Comparison of ENCODE assay signal across 8 cellular contexts in the genomic region with DNA sequence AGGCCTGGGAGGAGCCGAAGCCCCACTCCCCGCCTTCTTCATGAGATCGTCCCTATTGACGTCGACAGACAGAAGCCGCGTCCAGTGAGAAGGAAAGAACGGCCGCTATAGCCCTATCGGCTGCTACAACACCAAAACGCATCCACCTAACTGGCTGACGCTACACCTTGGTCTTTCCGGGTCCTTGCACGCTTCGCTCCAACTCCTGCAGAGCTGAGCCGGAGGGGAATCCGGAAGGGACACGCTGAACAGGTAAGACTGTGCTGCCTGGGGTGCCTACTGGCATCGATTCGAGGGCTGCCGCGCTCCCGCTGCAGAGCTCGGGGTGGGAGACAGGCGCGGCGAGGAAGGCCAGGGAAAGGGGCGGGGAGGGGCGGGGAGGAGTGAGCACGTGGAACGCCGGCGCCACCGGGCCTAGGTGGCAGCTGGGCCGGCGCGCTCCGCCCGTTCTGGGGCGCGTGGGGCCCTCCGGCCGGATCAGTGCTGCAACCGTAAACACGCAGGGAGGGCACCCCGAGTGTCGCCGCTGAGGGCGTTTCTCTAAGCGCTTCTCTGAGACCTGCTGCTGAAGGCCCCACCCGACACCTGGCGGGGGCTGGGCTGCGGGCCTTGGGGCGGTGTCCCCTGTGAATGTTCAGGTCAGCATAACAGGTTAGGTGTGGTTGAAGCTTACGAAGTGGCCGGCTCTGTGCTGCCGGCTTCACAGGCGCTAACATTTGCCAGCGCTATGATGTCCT. TPM values are rescaled to one million over a fixed set of nuclear protein-coding genes. Genes with fewer than 3 reads are reported as not detected.
DNase-seq lines count a peak whose midpoint lies in the region; ATAC-seq, FAIRE-seq and TF ChIP-seq lines count a peak whose summit lies in the region.

A gene with protein sequence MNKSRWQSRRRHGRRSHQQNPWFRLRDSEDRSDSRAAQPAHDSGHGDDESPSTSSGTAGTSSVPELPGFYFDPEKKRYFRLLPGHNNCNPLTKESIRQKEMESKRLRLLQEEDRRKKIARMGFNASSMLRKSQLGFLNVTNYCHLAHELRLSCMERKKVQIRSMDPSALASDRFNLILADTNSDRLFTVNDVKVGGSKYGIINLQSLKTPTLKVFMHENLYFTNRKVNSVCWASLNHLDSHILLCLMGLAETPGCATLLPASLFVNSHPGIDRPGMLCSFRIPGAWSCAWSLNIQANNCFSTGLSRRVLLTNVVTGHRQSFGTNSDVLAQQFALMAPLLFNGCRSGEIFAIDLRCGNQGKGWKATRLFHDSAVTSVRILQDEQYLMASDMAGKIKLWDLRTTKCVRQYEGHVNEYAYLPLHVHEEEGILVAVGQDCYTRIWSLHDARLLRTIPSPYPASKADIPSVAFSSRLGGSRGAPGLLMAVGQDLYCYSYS (plus strand): TSS at position 173 of the 737 bp plus-strand sequence. CDS start 11,515 bp downstream, outside the sequence.

- peak within 1 kb of the TSS; percentile 72 for H3K27ac ChIP-seq in astrocyte (ENCODE audit: low read depth, low read length)
- H3K27ac ChIP-seq in right cardiac atrium (ENCODE audit: low read length) = peak within 1 kb of the TSS; percentile 57
- peak within 1 kb of the TSS; percentile 49 for H3K27ac ChIP-seq in vagina

- no peak for TF ChIP-seq POLR2A in vagina (IDR thresholded peaks at IDR 0.05)

- H2AFZ ChIP-seq in astrocyte (ENCODE audit: low read depth, low read length) = peak within 1 kb of the TSS; percentile 99

- intact Hi-C loops in right cardiac atrium (cut with DNase I) (no loop called here), vagina (cut with DNase I) (no loop called here)

- under 1% methylated on average over 59 of the region's 59 CpGs for WGBS in right cardiac atrium

- peak within 1 kb of the TSS; percentile 95 for H3K27ac Mint-ChIP-seq in T-helper 2 cell treated with Interferon-gamma antibody and Interleukin-4, amounts not matched to agents 5 μg/mL and 100 μg/mL, for 36 hours
- peak within 1 kb of the TSS; percentile 78 for H3K27ac Mint-ChIP-seq in astrocyte (ENCODE audit: unreplicated experiment)

- peak; percentile 98 for DNase-seq in GM18507 (ENCODE audit: extremely low spot score, insufficient read length, low read depth)
- peak; percentile 89 for DNase-seq in NCI-H2029 (lab: John Stamatoyannopoulos, UW)
- peak; percentile 93 for DNase-seq in T-helper 2 cell treated with Interferon-gamma antibody and Interleukin-4, amounts not matched to agents 5 μg/mL and 100 μg/mL, for 36 hours (ENCODE audit: low spot score)
- peak; percentile 98 for DNase-seq in astrocyte (ENCODE audit: low read depth)
- DNase-seq in right cardiac atrium = peak; percentile 97 to 99 (median 98)
- DNase-seq in pulmonary artery endothelial cell (ENCODE audit: low read depth, low spot score) = peak; percentile 94
- peak; percentile 98 to 99 for DNase-seq in vagina (ENCODE audit: extremely low spot score in 2 of 2)

- peaks cover 2% of the 10 kb centered on the region for H3K36me3 Mint-ChIP-seq in T-helper 2 cell treated with Interferon-gamma antibody and Interleukin-4, amounts not matched to agents 5 μg/mL and 100 μg/mL, for 36 hours (ENCODE audit: low read depth)
- H3K36me3 Mint-ChIP-seq in astrocyte (ENCODE audit: low read depth, unreplicated experiment) = no peaks in the 10 kb centered on the region

- H3K4me3 Mint-ChIP-seq in T-helper 2 cell treated with Interferon-gamma antibody and Interleukin-4, amounts not matched to agents 5 μg/mL and 100 μg/mL, for 36 hours = peak within 1 kb of the TSS; percentile 96
- H3K4me3 Mint-ChIP-seq in astrocyte (ENCODE audit: unreplicated experiment) = peak within 1 kb of the TSS; percentile 97

- H3K9ac ChIP-seq in astrocyte (ENCODE audit: low read length) = peak within 1 kb of the TSS; percentile 82

- FAIRE-seq in GM18507 (lab: Jason Lieb, UNC) (peak; percentile 98), astrocyte (lab: Jason Lieb, UNC) (peak; percentile 23)

- TF ChIP-seq CTCF in astrocyte (IDR thresholded peaks at IDR 0.05; ENCODE audit: insufficient read depth, low read depth, low read length) (no peak), vagina (IDR thresholded peaks at IDR 0.05) (no peak)

- H3K4me1 ChIP-seq in astrocyte (ENCODE audit: insufficient read depth, low read length) (peaks cover 11% of the 10 kb centered on the region), right cardiac atrium (ENCODE audit: control insufficient read depth, insufficient read depth, low read length) (no peaks in the 10 kb centered on the region), vagina (peaks cover 22% of the 10 kb centered on the region)

- H3K4me2 ChIP-seq in astrocyte (ENCODE audit: low read length) = peak within 1 kb of the TSS; percentile 96

- ATAC-seq in HG02981 (IDR thresholded peaks at IDR 0.05; ENCODE audit: unreplicated experiment) (peak; percentile 98), right cardiac atrium (peak; percentile 99)

- H3K27me3 ChIP-seq in astrocyte (ENCODE audit: insufficient read depth, low read length) (no peaks in the 10 kb centered on the region), right cardiac atrium (ENCODE audit: control insufficient read depth, insufficient read depth) (no peaks in the 10 kb centered on the region), vagina (no peaks in the 10 kb centered on the region)

- H3K9me3 ChIP-seq in astrocyte (ENCODE audit: insufficient read depth, low read depth, low read length) (no peaks in the 10 kb centered on the region), right cardiac atrium (ENCODE audit: control insufficient read depth, low read length) (no peaks in the 10 kb centered on the region), vagina (no peaks in the 10 kb centered on the region)

- H3K4me3 ChIP-seq in astrocyte (ENCODE audit: insufficient read depth, low read depth, low read length) (peak within 1 kb of the TSS; percentile 78), right cardiac atrium (ENCODE audit: low read length) (peak within 1 kb of the TSS; percentile 65), vagina (peak within 1 kb of the TSS; percentile 82 to 89)

- peaks cover 3% of the 10 kb centered on the region for H4K20me1 ChIP-seq in astrocyte (ENCODE audit: insufficient read depth, low read length)

- H3K36me3 ChIP-seq in astrocyte (ENCODE audit: insufficient read depth, low read length) (no peaks in the 10 kb centered on the region), vagina (no peaks in the 10 kb centered on the region)

- H3K4me1 Mint-ChIP-seq in T-helper 2 cell treated with Interferon-gamma antibody and Interleukin-4, amounts not matched to agents 5 μg/mL and 100 μg/mL, for 36 hours (ENCODE audit: low read depth) = peaks cover 5% of the 10 kb centered on the region
- H3K4me1 Mint-ChIP-seq in astrocyte (ENCODE audit: low read depth, unreplicated experiment) = no peaks in the 10 kb centered on the region

- peaks cover 42% of the 10 kb centered on the region for H3K79me2 ChIP-seq in astrocyte (ENCODE audit: insufficient read depth, low read length)

- H3K27me3 Mint-ChIP-seq in T-helper 2 cell treated with Interferon-gamma antibody and Interleukin-4, amounts not matched to agents 5 μg/mL and 100 μg/mL, for 36 hours (ENCODE audit: low read depth) = peaks cover 15% of the 10 kb centered on the region
- H3K27me3 Mint-ChIP-seq in astrocyte (ENCODE audit: low read depth, unreplicated experiment) = no peaks in the 10 kb centered on the region

- no peaks in the 10 kb centered on the region for H3K9me3 Mint-ChIP-seq in T-helper 2 cell treated with Interferon-gamma antibody and Interleukin-4, amounts not matched to agents 5 μg/mL and 100 μg/mL, for 36 hours
- no peaks in the 10 kb centered on the region for H3K9me3 Mint-ChIP-seq in astrocyte (ENCODE audit: unreplicated experiment)

RNA-seq across cellular contexts. Expression of the gene that starts here (rescaled TPM):
- total RNA-seq in astrocyte (33.5 and 34.3 TPM in 2 replicates), right cardiac atrium (1 to 10 TPM; 6.7 to 7.4 (median 7.0) TPM), pulmonary artery endothelial cell (10.4 and 12.8 TPM in 2 replicates), vagina (14.2 TPM)
- 2.9 TPM for polyA plus RNA-seq in right cardiac atrium

Comparison
In these comparisons a context has a peak if more than half of its experiments do, and no peak if none do; other contexts are left out.
1. Peak in every context shown above with its lines: DNase-seq, ATAC-seq, H3K4me3 ChIP-seq and H3K27ac ChIP-seq.